1 cellular context compared by ENCODE assay signal in the genomic region with DNA sequence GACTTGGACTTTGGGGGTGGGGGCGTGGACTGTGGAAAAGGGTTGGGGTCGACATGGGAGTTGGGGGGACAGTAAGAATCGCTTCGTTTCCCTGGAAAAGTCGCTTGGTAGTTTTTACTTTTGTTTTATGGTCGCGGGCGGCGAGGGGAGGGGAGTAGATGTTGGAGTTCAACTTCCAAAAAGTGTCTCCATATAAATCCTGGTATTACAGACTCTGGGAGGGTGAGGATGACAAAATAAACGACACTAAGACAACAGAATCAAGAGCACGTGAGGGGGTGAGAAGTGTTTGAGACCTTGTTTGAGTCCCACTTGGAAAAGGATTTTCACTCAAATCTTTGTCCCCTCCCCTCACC.
TF ChIP-seq lines count a peak whose summit lies in the region.

No MANE protein-coding gene starts in this region.

TF ChIP-seq in IMR-90, 13 proteins besides CTCF, POLR2A, EP300 and RAD21 (continued from another document):
- TF ChIP-seq, protein P1, sequence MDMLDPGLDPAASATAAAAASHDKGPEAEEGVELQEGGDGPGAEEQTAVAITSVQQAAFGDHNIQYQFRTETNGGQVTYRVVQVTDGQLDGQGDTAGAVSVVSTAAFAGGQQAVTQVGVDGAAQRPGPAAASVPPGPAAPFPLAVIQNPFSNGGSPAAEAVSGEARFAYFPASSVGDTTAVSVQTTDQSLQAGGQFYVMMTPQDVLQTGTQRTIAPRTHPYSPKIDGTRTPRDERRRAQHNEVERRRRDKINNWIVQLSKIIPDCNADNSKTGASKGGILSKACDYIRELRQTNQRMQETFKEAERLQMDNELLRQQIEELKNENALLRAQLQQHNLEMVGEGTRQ (IDR thresholded peaks at IDR 0.05; ENCODE audit: low read depth, low read length) = no peak
- no peak for TF ChIP-seq CHD1 (IDR thresholded peaks at IDR 0.05; ENCODE audit: low read depth, low read length)
- TF ChIP-seq RCOR1 (IDR thresholded peaks at IDR 0.05; ENCODE audit: insufficient replicate concordance, low read length) = no peak
